In the genomic region with DNA sequence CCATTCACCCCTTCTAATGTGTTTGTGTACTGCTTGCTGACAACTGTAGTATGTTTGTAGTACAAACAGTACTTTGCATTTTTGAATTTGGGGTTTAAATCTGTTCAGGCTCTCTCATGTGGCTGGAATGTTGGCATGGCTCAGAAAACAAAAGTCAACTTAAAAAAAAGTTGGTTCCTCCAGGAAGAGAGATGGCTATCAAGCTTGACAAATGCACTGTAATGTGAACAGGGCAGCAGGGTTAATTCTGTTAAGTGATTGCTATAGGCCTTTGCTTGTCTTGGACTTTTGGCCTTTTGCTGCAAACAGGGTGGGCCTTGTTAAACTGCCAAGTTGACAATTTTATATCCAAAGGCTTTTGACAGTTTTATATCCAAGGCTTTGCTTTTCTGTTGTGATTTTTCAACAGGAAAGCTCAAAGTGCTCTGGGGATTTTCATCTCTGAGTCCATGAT, we compare ENCODE assay signal across 12 cellular contexts.
DNase-seq lines count a peak whose midpoint lies in the region; ATAC-seq and TF ChIP-seq lines count a peak whose summit lies in the region.
"Had no signal": no experiment of that assay in that cellular context is flagged by ENCODE, and none has a peak within 500 bp of the region (broad histone marks: within the 10 kb centered on the region; RNA-seq: fewer than 3 reads in every experiment).

No MANE protein-coding gene starts in this region.

- H3K79me1 ChIP-seq in trophoblast cell (ENCODE audit: low read length), result peaks cover 29% of the 10 kb centered on the region

- H3K18ac ChIP-seq in trophoblast cell (ENCODE audit: low read length), result no peak overlapping the region

- peak; percentile 90 for ATAC-seq in SK-N-SH treated with all-trans-retinoic acid at 6 μM for 48 hours

- no peak for TF ChIP-seq CTCF in BE2C (IDR thresholded peaks at IDR 0.05; ENCODE audit: low read depth, low read length)
- no peak for TF ChIP-seq CTCF in cardiac muscle cell (IDR thresholded peaks at IDR 0.05; ENCODE audit: low read depth, low read length)

- no peak overlapping the region for H2BK5ac ChIP-seq in trophoblast cell (ENCODE audit: low read depth, low read length, poor library complexity)

- H3K79me2 ChIP-seq in trophoblast cell (ENCODE audit: control insufficient read depth, insufficient read depth, low read length, poor library complexity), result peaks cover 1% of the 10 kb centered on the region

- no peaks in the 10 kb centered on the region for H3K36me3 ChIP-seq in BE2C
- no peaks in the 10 kb centered on the region for H3K36me3 ChIP-seq in cardiac muscle cell
- no peaks in the 10 kb centered on the region for H3K36me3 ChIP-seq in trophoblast cell (ENCODE audit: control insufficient read depth in 1 of 2, insufficient read depth in 2 of 2, low read length in 2 of 2)
- no peaks in the 10 kb centered on the region for H3K36me3 ChIP-seq in effector memory CD4-positive, alpha-beta T cell (ENCODE audit: control insufficient read depth, insufficient read depth, low read length)

- H3K14ac ChIP-seq in trophoblast cell (ENCODE audit: low read length), result no peak overlapping the region

- no peak overlapping the region for H2AK5ac ChIP-seq in trophoblast cell (ENCODE audit: low read length)

- H3K4me1 ChIP-seq in BE2C (peaks cover 14% of the 10 kb centered on the region), cardiac muscle cell (ENCODE audit: low read depth) (peaks cover 28% of the 10 kb centered on the region), trophoblast cell (ENCODE audit: control insufficient read depth in 1 of 2, insufficient read depth in 2 of 2, low read length in 2 of 2) (peaks cover 2 to 15% of the 10 kb centered on the region in 2 experiments)
- H3K4me1 ChIP-seq in effector memory CD4-positive, alpha-beta T cell (ENCODE audit: control insufficient read depth, insufficient read depth, low read length, poor library complexity, severe bottlenecking), result no peaks in the 10 kb centered on the region

- H3K4me3 ChIP-seq in BE2C (ENCODE audit: low read depth, low read length) (no peak overlapping the region; the same call in 1 of the 2 replicates), cardiac muscle cell (no peak overlapping the region), trophoblast cell (ENCODE audit: low read depth, low read length) (no peak overlapping the region)
- H3K4me3 ChIP-seq in effector memory CD4-positive, alpha-beta T cell (ENCODE audit: insufficient read depth, low read depth, low read length, poor library complexity, severe bottlenecking), result no peak overlapping the region

- H4K8ac ChIP-seq in trophoblast cell (ENCODE audit: low read depth, low read length), result no peak overlapping the region

- H3K23ac ChIP-seq in trophoblast cell (ENCODE audit: low read length), result no peak overlapping the region

- H2BK120ac ChIP-seq in trophoblast cell (ENCODE audit: insufficient read depth, low read length, poor library complexity), result no peak overlapping the region

- DNase-seq in BE2C, result peak; percentile 24
- peak in 1 of 2 donors; percentile 38 for DNase-seq in cardiac muscle cell (ENCODE audit: low read depth in 1 of 2, low spot score in 1 of 2)
- no peak for DNase-seq in trophoblast cell
- DNase-seq in effector memory CD4-positive, alpha-beta T cell, result no peak
- no peak for DNase-seq in NCI-H345 (lab: John Stamatoyannopoulos, UW)
- no peak for DNase-seq in HK-2 (ENCODE audit: unreplicated experiment)
- DNase-seq in NCI-H2029 treated with DMSO at 0.1 percent for 48 hours (lab: John Stamatoyannopoulos, UW), result no peak
- DNase-seq: activated naive CD8-positive, alpha-beta T cell treated with anti-CD3 and anti-CD28 coated beads for 36 hours; hypothalamus; NCI-H1417 treated with DMSO at 0.1 percent for 48 hours had no signal

- H2BK12ac ChIP-seq in trophoblast cell (ENCODE audit: low read length), result no peak overlapping the region

- peak overlapping the region; percentile 49 for H3K4me2 ChIP-seq in trophoblast cell (ENCODE audit: low read length)

- H4K12ac ChIP-seq in trophoblast cell (ENCODE audit: low read depth, low read length), result no peak overlapping the region

- peak overlapping the region; percentile 32 for H3K27ac ChIP-seq in cardiac muscle cell
- peak overlapping the region; percentile 93 for H3K27ac ChIP-seq in trophoblast cell (ENCODE audit: low read depth, low read length)
- H3K27ac ChIP-seq in effector memory CD4-positive, alpha-beta T cell (ENCODE audit: insufficient read depth, low read length, poor library complexity, severe bottlenecking), result no peak overlapping the region
- H3K27ac ChIP-seq: C4-2B had no signal

- H2AFZ ChIP-seq in trophoblast cell (ENCODE audit: insufficient read depth, low read length, poor library complexity), result no peak overlapping the region

- no peaks in the 10 kb centered on the region for H3K9me3 ChIP-seq in BE2C
- no peaks in the 10 kb centered on the region for H3K9me3 ChIP-seq in cardiac muscle cell (ENCODE audit: low read depth)
- H3K9me3 ChIP-seq in trophoblast cell (ENCODE audit: insufficient read depth, low read depth, low read length), result peaks cover 2% of the 10 kb centered on the region
- H3K9me3 ChIP-seq in effector memory CD4-positive, alpha-beta T cell (ENCODE audit: control insufficient read depth, low read length), result no peaks in the 10 kb centered on the region

- H3K27me3 ChIP-seq in BE2C (no peaks in the 10 kb centered on the region), cardiac muscle cell (no peaks in the 10 kb centered on the region), trophoblast cell (ENCODE audit: insufficient read depth, low read length) (no peaks in the 10 kb centered on the region)
- H3K27me3 ChIP-seq in effector memory CD4-positive, alpha-beta T cell (replicated peaks; ENCODE audit: control insufficient read depth, insufficient read depth, low read length, poor library complexity, severe bottlenecking), result no peaks in the 10 kb centered on the region

- H4K91ac ChIP-seq in trophoblast cell (ENCODE audit: low read depth, low read length), result no peak overlapping the region

- H3K9ac ChIP-seq in trophoblast cell (ENCODE audit: low read length), result no peak overlapping the region

- H3K4ac ChIP-seq in trophoblast cell (ENCODE audit: low read depth, low read length), result no peak overlapping the region

TF ChIP-seq in SK-N-SH treated with all-trans-retinoic acid at 6 μM for 48 hours, 23 proteins besides CTCF, POLR2A, EP300 and RAD21 (continues in another document):
- TF ChIP-seq TOX (CRISPR knock-in tag; IDR thresholded peaks at IDR 0.05; ENCODE audit: borderline replicate concordance), result 0 out of 2 replicates have a peak, but pooled peaks have one; percentile 62
- no peak for TF ChIP-seq ZFP30 (CRISPR knock-in tag; IDR thresholded peaks at IDR 0.05)
- peak; percentile 25; the same call in 1 of the 2 replicates for TF ChIP-seq SNAI2 (CRISPR knock-in tag; IDR thresholded peaks at IDR 0.05)
- TF ChIP-seq, protein P1, sequence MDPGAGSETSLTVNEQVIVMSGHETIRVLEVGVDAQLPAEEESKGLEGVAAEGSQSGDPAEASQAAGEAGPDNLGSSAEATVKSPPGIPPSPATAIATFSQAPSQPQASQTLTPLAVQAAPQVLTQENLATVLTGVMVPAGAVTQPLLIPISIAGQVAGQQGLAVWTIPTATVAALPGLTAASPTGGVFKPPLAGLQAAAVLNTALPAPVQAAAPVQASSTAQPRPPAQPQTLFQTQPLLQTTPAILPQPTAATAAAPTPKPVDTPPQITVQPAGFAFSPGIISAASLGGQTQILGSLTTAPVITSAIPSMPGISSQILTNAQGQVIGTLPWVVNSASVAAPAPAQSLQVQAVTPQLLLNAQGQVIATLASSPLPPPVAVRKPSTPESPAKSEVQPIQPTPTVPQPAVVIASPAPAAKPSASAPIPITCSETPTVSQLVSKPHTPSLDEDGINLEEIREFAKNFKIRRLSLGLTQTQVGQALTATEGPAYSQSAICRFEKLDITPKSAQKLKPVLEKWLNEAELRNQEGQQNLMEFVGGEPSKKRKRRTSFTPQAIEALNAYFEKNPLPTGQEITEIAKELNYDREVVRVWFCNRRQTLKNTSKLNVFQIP (CRISPR knock-in tag; IDR thresholded peaks at IDR 0.05; ENCODE audit: borderline replicate concordance, low read depth), result 0 out of 2 replicates have a peak, but pooled peaks have one; percentile 12
- TF ChIP-seq ARNTL (CRISPR knock-in tag; IDR thresholded peaks at IDR 0.05; ENCODE audit: borderline replicate concordance, low read depth), result no peak
- TF ChIP-seq GLIS3 (CRISPR knock-in tag; IDR thresholded peaks at IDR 0.05), result 0 out of 2 replicates have a peak, but pooled peaks have one; percentile 50
- TF ChIP-seq ZNF8 (CRISPR knock-in tag; IDR thresholded peaks at IDR 0.05), result no peak
- TF ChIP-seq ISL1 (CRISPR knock-in tag; IDR thresholded peaks at IDR 0.05), result peak; percentile 98
- TF ChIP-seq RARB (CRISPR knock-in tag; IDR thresholded peaks at IDR 0.05), result 0 out of 2 replicates have a peak, but pooled peaks have one; percentile 65
- no peak for TF ChIP-seq ZNF70 (CRISPR knock-in tag; IDR thresholded peaks at IDR 0.05)
- TF ChIP-seq, protein P2, sequence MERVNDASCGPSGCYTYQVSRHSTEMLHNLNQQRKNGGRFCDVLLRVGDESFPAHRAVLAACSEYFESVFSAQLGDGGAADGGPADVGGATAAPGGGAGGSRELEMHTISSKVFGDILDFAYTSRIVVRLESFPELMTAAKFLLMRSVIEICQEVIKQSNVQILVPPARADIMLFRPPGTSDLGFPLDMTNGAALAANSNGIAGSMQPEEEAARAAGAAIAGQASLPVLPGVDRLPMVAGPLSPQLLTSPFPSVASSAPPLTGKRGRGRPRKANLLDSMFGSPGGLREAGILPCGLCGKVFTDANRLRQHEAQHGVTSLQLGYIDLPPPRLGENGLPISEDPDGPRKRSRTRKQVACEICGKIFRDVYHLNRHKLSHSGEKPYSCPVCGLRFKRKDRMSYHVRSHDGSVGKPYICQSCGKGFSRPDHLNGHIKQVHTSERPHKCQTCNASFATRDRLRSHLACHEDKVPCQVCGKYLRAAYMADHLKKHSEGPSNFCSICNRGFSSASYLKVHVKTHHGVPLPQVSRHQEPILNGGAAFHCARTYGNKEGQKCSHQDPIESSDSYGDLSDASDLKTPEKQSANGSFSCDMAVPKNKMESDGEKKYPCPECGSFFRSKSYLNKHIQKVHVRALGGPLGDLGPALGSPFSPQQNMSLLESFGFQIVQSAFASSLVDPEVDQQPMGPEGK (CRISPR knock-in tag; IDR thresholded peaks at IDR 0.05; ENCODE audit: borderline replicate concordance), result no peak
- TF ChIP-seq, protein P3, sequence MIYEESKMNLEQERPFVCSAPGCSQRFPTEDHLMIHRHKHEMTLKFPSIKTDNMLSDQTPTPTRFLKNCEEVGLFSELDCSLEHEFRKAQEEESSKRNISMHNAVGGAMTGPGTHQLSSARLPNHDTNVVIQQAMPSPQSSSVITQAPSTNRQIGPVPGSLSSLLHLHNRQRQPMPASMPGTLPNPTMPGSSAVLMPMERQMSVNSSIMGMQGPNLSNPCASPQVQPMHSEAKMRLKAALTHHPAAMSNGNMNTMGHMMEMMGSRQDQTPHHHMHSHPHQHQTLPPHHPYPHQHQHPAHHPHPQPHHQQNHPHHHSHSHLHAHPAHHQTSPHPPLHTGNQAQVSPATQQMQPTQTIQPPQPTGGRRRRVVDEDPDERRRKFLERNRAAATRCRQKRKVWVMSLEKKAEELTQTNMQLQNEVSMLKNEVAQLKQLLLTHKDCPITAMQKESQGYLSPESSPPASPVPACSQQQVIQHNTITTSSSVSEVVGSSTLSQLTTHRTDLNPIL (CRISPR knock-in tag; IDR thresholded peaks at IDR 0.05; ENCODE audit: low read depth), result peak; percentile 77
